ENCODE assay signal across 1 cellular context in the genomic region with DNA sequence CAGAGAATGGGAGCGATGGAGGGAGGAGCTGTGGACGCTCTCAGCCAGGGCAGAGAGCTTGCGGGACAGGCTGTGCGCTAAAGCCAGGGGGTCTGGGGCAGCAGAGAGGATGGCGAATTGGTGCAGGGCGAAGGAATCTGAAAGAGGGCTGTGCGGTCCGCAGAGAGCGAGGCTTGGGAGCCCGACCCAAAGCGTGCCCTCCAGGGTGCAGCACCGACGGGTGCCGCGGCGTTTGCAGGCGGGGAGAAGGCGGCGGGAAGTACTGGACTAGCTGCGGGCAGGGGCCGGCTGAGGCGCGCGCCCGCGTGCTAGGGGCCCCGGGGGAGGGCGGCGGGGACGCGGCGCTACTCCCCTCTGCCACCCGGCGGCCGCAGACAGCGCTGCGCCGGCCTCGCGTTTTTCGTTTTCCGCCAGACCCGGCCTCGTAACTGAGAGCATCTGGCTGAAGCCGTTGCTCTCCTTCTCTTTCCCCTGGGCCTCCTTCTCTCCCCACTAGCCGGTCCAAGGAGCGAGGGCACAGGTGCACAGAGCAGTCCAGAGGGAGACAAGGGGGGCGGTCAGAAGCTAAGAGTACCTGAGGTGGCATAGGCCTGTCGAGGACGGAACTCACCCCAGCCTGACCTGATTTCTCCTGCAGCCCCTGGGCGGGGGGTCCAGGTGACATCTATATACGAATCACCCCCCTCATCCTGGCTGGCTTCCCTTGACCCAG.
TF ChIP-seq lines count a peak whose summit lies in the region.

No MANE protein-coding gene starts in this region.

TF ChIP-seq in HEK293, 187 proteins besides CTCF, POLR2A, EP300 and RAD21 (continued from another document):
- peak; percentile 56 for TF ChIP-seq ZNF366 (tag by site-specific recombination; conservative IDR thresholded peaks at IDR 0.05)
- no peak for TF ChIP-seq ZNF585B (tag by site-specific recombination; IDR thresholded peaks at IDR 0.05)
- no peak for TF ChIP-seq ZNF354C (tag by site-specific recombination; IDR thresholded peaks at IDR 0.05; ENCODE audit: borderline replicate concordance, low read depth)
- no peak for TF ChIP-seq ZNF335 (tag by site-specific recombination; conservative IDR thresholded peaks at IDR 0.05)
- TF ChIP-seq BCL11B (tag by site-specific recombination; IDR thresholded peaks at IDR 0.05; ENCODE audit: low read depth), result no peak
- TF ChIP-seq ZBTB21 (tag by site-specific recombination; IDR thresholded peaks at IDR 0.05), result no peak
- TF ChIP-seq, protein P1, sequence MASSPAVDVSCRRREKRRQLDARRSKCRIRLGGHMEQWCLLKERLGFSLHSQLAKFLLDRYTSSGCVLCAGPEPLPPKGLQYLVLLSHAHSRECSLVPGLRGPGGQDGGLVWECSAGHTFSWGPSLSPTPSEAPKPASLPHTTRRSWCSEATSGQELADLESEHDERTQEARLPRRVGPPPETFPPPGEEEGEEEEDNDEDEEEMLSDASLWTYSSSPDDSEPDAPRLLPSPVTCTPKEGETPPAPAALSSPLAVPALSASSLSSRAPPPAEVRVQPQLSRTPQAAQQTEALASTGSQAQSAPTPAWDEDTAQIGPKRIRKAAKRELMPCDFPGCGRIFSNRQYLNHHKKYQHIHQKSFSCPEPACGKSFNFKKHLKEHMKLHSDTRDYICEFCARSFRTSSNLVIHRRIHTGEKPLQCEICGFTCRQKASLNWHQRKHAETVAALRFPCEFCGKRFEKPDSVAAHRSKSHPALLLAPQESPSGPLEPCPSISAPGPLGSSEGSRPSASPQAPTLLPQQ (tag by site-specific recombination; IDR thresholded peaks at IDR 0.05), result no peak
- TF ChIP-seq ZNF701 (tag by site-specific recombination; IDR thresholded peaks at IDR 0.05), result no peak
- TF ChIP-seq, protein P2, sequence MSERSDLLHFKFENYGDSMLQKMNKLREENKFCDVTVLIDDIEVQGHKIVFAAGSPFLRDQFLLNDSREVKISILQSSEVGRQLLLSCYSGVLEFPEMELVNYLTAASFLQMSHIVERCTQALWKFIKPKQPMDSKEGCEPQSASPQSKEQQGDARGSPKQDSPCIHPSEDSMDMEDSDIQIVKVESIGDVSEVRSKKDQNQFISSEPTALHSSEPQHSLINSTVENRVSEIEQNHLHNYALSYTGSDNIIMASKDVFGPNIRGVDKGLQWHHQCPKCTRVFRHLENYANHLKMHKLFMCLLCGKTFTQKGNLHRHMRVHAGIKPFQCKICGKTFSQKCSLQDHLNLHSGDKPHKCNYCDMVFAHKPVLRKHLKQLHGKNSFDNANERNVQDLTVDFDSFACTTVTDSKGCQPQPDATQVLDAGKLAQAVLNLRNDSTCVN (tag by site-specific recombination; optimal IDR thresholded peaks at IDR 0.05), result peak; percentile 66
- peak; percentile 87; the same call in 1 of the 2 replicates for TF ChIP-seq ZSCAN30 (tag by site-specific recombination; IDR thresholded peaks at IDR 0.05)
- TF ChIP-seq, protein P3, sequence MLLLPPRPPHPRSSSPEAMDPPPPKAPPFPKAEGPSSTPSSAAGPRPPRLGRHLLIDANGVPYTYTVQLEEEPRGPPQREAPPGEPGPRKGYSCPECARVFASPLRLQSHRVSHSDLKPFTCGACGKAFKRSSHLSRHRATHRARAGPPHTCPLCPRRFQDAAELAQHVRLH (tag by site-specific recombination; IDR thresholded peaks at IDR 0.05), result no peak
- peak; percentile 59; the same call in 1 of the 2 replicates for TF ChIP-seq GLIS2 (tag by site-specific recombination; IDR thresholded peaks at IDR 0.05)
- TF ChIP-seq ZNF629 (tag by site-specific recombination; IDR thresholded peaks at IDR 0.05), result no peak
- TF ChIP-seq, protein P4, sequence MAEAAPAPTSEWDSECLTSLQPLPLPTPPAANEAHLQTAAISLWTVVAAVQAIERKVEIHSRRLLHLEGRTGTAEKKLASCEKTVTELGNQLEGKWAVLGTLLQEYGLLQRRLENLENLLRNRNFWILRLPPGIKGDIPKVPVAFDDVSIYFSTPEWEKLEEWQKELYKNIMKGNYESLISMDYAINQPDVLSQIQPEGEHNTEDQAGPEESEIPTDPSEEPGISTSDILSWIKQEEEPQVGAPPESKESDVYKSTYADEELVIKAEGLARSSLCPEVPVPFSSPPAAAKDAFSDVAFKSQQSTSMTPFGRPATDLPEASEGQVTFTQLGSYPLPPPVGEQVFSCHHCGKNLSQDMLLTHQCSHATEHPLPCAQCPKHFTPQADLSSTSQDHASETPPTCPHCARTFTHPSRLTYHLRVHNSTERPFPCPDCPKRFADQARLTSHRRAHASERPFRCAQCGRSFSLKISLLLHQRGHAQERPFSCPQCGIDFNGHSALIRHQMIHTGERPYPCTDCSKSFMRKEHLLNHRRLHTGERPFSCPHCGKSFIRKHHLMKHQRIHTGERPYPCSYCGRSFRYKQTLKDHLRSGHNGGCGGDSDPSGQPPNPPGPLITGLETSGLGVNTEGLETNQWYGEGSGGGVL (tag by site-specific recombination; IDR thresholded peaks at IDR 0.05), result peak; percentile 33; the same call in 1 of the 2 replicates
- no peak for TF ChIP-seq ZNF138 (tag by site-specific recombination; IDR thresholded peaks at IDR 0.05; ENCODE audit: borderline replicate concordance)
- TF ChIP-seq ZNF600 (tag by site-specific recombination; IDR thresholded peaks at IDR 0.05), result no peak
- peak; percentile 28; the same call in 1 of the 2 replicates for TF ChIP-seq GLIS1 (tag by site-specific recombination; IDR thresholded peaks at IDR 0.05)
- no peak for TF ChIP-seq ZNF610 (tag by site-specific recombination; IDR thresholded peaks at IDR 0.05; ENCODE audit: borderline replicate concordance)
- no peak for TF ChIP-seq SP3 (tag by site-specific recombination; IDR thresholded peaks at IDR 0.05)
- no peak for TF ChIP-seq ZNF544 (tag by site-specific recombination; IDR thresholded peaks at IDR 0.05)
- no peak for TF ChIP-seq ZNF785 (tag by site-specific recombination; IDR thresholded peaks at IDR 0.05)
- TF ChIP-seq ZNF423 (tag by site-specific recombination; IDR thresholded peaks at IDR 0.05), result peak; percentile 27; the same call in 1 of the 2 replicates
- TF ChIP-seq ZNF274 (IDR thresholded peaks at IDR 0.05; ENCODE audit: low read length), result no peak
- no peak for TF ChIP-seq ZNF274 (tag by site-specific recombination; IDR thresholded peaks at IDR 0.05; ENCODE audit: borderline replicate concordance)
- peak; percentile 22; the same call in 1 of the 2 replicates for TF ChIP-seq ZNF394 (tag by site-specific recombination; IDR thresholded peaks at IDR 0.05; ENCODE audit: borderline replicate concordance)
- peak; percentile 85 for TF ChIP-seq ZNF660 (tag by site-specific recombination; IDR thresholded peaks at IDR 0.05)
- peak; percentile 97 for TF ChIP-seq ZNF777 (tag by site-specific recombination; IDR thresholded peaks at IDR 0.05; ENCODE audit: borderline replicate concordance)
- TF ChIP-seq ZNF792 (tag by site-specific recombination; IDR thresholded peaks at IDR 0.05), result no peak
- 0 out of 2 replicates have a peak, but pooled peaks have one; percentile 5 for TF ChIP-seq KLF9 (tag by site-specific recombination; IDR thresholded peaks at IDR 0.05; ENCODE audit: low read depth)
- no peak for TF ChIP-seq ZNF184 (tag by site-specific recombination; IDR thresholded peaks at IDR 0.05)
- no peak for TF ChIP-seq ZNF302 (tag by site-specific recombination; IDR thresholded peaks at IDR 0.05; ENCODE audit: low read depth)
